In the genomic region with DNA sequence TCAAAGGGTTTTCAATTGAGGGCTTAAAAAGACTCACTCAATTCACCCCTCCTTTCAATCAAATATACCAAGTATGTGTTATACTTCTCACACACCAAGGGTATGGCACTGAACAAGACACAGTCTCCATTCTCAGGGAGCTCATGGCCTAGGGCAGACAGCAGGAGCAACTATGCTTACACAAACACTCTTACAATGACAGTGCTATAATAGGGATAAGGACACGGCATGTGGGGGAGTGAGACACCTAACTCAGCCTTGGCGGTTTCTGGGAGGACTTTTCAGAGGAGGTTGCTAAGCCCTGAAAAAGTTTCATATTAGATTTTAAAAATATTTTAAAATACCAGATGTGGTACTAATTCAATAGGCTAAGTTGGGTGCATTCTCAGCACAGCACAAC, we compare ENCODE assay signal across 36 cellular contexts. TPM values are rescaled to one million over a fixed set of nuclear protein-coding genes. Genes with fewer than 3 reads are reported as not detected.
"Had no signal": no experiment of that assay in that cellular context is flagged by ENCODE, and none has a peak within 500 bp of the region (broad histone marks: within the 10 kb centered on the region; RNA-seq: fewer than 3 reads in every experiment).

No MANE protein-coding gene starts in this region.

- H3K9me3 ChIP-seq: adrenal gland, body of pancreas, breast epithelium had no signal

- H3K27me3 Mint-ChIP-seq: activated B cell treated with CpG ODN at 0.5 μM for 24 hours; activated CD4-positive, alpha-beta memory T cell treated with anti-CD3 and anti-CD28 coated beads for 36 hours; activated CD8-positive, alpha-beta T cell treated with anti-CD3 and anti-CD28 coated beads for 36 hours; activated naive CD8-positive, alpha-beta T cell treated with anti-CD3 and anti-CD28 coated beads for 36 hours had no signal

- H3K27ac ChIP-seq: adrenal gland, body of pancreas, brain microvascular endothelial cell, breast epithelium, VCaP had no signal

- H3K36me3 Mint-ChIP-seq: activated CD4-positive, alpha-beta memory T cell treated with anti-CD3 and anti-CD28 coated beads for 36 hours; activated naive CD4-positive, alpha-beta T cell treated with anti-CD3 and anti-CD28 coated beads, Interleukin-2, amount 50 U/mL, for 72 hours; activated naive CD8-positive, alpha-beta T cell treated with anti-CD3 and anti-CD28 coated beads for 36 hours had no signal

- H3K4me3 Mint-ChIP-seq: activated B cell treated with CpG ODN at 0.5 μM for 24 hours; activated CD4-positive, alpha-beta memory T cell treated with anti-CD3 and anti-CD28 coated beads for 36 hours; activated CD4-positive, alpha-beta T cell treated with anti-CD3 and anti-CD28 coated beads, Interleukin-2, amount 10 ng/mL, durations not matched to agents 24 days and 14 days; activated CD8-positive, alpha-beta T cell treated with anti-CD3 and anti-CD28 coated beads for 36 hours; activated naive CD4-positive, alpha-beta T cell treated with anti-CD3 and anti-CD28 coated beads for 36 hours; activated naive CD8-positive, alpha-beta T cell treated with anti-CD3 and anti-CD28 coated beads for 36 hours; activated T-cell treated with anti-CD3 and anti-CD28 coated beads, Interleukin-2, amount 50 U/mL, for 4 hours; activated T-cell treated with anti-CD3 and anti-CD28 coated beads, Interleukin-2, amount 50 U/mL, for 72 hours; activated T-helper 1 cell treated with anti-CD3 and anti-CD28 coated beads, Interleukin-12 subunit alpha, Interleukin-12 subunit beta, Interleukin-2, Interleukin-4 antibody, amounts not matched to agents 30 ng/mL and 10 ng/mL and 1 ng/mL, durations not matched to agents 14 hours and 24 hours and 36 hours; activated T-helper 17 cell treated with anti-CD3 and anti-CD28 coated beads, Interleukin-2, amount 50 U/mL, for 72 hours; T-helper 1 cell treated with Interleukin-12 subunit alpha and Interleukin-12 subunit beta and Interleukin-4 antibody, amounts not matched to agents 30 μg/mL and 1 μg/mL, for 36 hours; T-helper 2 cell treated with Interferon-gamma antibody and Interleukin-4, amounts not matched to agents 5 μg/mL and 100 μg/mL, for 36 hours had no signal

- H3K9me3 Mint-ChIP-seq: activated B cell treated with CpG ODN at 0.5 μM for 24 hours; activated CD4-positive, alpha-beta memory T cell treated with anti-CD3 and anti-CD28 coated beads for 36 hours; activated CD4-positive, alpha-beta T cell treated with anti-CD3 and anti-CD28 coated beads, Interleukin-2, amount 10 ng/mL, durations not matched to agents 24 days and 14 days; activated CD8-positive, alpha-beta T cell treated with anti-CD3 and anti-CD28 coated beads for 36 hours; activated naive CD4-positive, alpha-beta T cell treated with anti-CD3 and anti-CD28 coated beads for 36 hours; activated naive CD4-positive, alpha-beta T cell treated with anti-CD3 and anti-CD28 coated beads, Interleukin-2, amount 50 U/mL, for 72 hours; activated naive CD8-positive, alpha-beta T cell treated with anti-CD3 and anti-CD28 coated beads for 36 hours; activated T-cell treated with anti-CD3 and anti-CD28 coated beads, Interleukin-2, amount 50 U/mL, for 4 hours; activated T-cell treated with anti-CD3 and anti-CD28 coated beads, Interleukin-2, amount 50 U/mL, for 72 hours; activated T-helper 1 cell treated with anti-CD3 and anti-CD28 coated beads, Interleukin-12 subunit alpha, Interleukin-12 subunit beta, Interleukin-2, Interleukin-4 antibody, amounts not matched to agents 30 ng/mL and 10 ng/mL and 1 ng/mL, durations not matched to agents 14 hours and 24 hours and 36 hours; activated T-helper 17 cell treated with anti-CD3 and anti-CD28 coated beads, Interleukin-2, amount 50 U/mL, for 72 hours; T-helper 1 cell treated with Interleukin-12 subunit alpha and Interleukin-12 subunit beta and Interleukin-4 antibody, amounts not matched to agents 30 μg/mL and 1 μg/mL, for 36 hours; T-helper 2 cell treated with Interferon-gamma antibody and Interleukin-4, amounts not matched to agents 5 μg/mL and 100 μg/mL, for 36 hours had no signal

- ATAC-seq: activated CD8-positive, alpha-beta T cell treated with anti-CD3 and anti-CD28 coated beads for 36 hours; activated naive CD4-positive, alpha-beta T cell treated with anti-CD3 and anti-CD28 coated beads, Interleukin-2, amount 50 U/mL, for 72 hours; activated T-cell treated with anti-CD3 and anti-CD28 coated beads, Interleukin-2, amount 50 U/mL, for 4 hours; activated T-cell treated with anti-CD3 and anti-CD28 coated beads, Interleukin-2, amount 50 U/mL, for 72 hours; activated T-helper 17 cell treated with anti-CD3 and anti-CD28 coated beads, Interleukin-2, amount 50 U/mL, for 72 hours had no signal

- H3K36me3 ChIP-seq: adrenal gland, brain microvascular endothelial cell, breast epithelium had no signal

- H3K27ac Mint-ChIP-seq: activated B cell treated with CpG ODN at 0.5 μM for 24 hours; activated CD4-positive, alpha-beta memory T cell treated with anti-CD3 and anti-CD28 coated beads for 36 hours; activated CD4-positive, alpha-beta T cell treated with anti-CD3 and anti-CD28 coated beads, Interleukin-2, amount 10 ng/mL, durations not matched to agents 24 days and 14 days; activated CD8-positive, alpha-beta T cell treated with anti-CD3 and anti-CD28 coated beads for 36 hours; activated naive CD4-positive, alpha-beta T cell treated with anti-CD3 and anti-CD28 coated beads for 36 hours; activated naive CD4-positive, alpha-beta T cell treated with anti-CD3 and anti-CD28 coated beads, Interleukin-2, amount 50 U/mL, for 72 hours; activated naive CD8-positive, alpha-beta T cell treated with anti-CD3 and anti-CD28 coated beads for 36 hours; activated T-cell treated with anti-CD3 and anti-CD28 coated beads, Interleukin-2, amount 50 U/mL, for 72 hours; activated T-helper 1 cell treated with anti-CD3 and anti-CD28 coated beads, Interleukin-12 subunit alpha, Interleukin-12 subunit beta, Interleukin-2, Interleukin-4 antibody, amounts not matched to agents 30 ng/mL and 10 ng/mL and 1 ng/mL, durations not matched to agents 14 hours and 24 hours and 36 hours; activated T-helper 17 cell treated with anti-CD3 and anti-CD28 coated beads, Interleukin-2, amount 50 U/mL, for 72 hours; T-helper 1 cell treated with Interleukin-12 subunit alpha and Interleukin-12 subunit beta and Interleukin-4 antibody, amounts not matched to agents 30 μg/mL and 1 μg/mL, for 36 hours; T-helper 2 cell treated with Interferon-gamma antibody and Interleukin-4, amounts not matched to agents 5 μg/mL and 100 μg/mL, for 36 hours had no signal

- DNase-seq: activated B cell treated with CpG ODN at 0.5 μM for 24 hours; activated CD4-positive, alpha-beta memory T cell treated with anti-CD3 and anti-CD28 coated beads for 36 hours; activated CD4-positive, alpha-beta T cell treated with anti-CD3 and anti-CD28 coated beads for 4 hours; activated CD4-positive, alpha-beta T cell treated with anti-CD3 and anti-CD28 coated beads, Interleukin-2, amount 10 ng/mL, durations not matched to agents 24 days and 14 days; activated CD4-positive, alpha-beta T cell treated with anti-CD3 and anti-CD28 coated beads, Interleukin-2, amount 50 U/mL, for 1 hour; activated CD4-positive, alpha-beta T cell treated with anti-CD3 and anti-CD28 coated beads, Interleukin-2, amount 50 U/mL, for 4 hours; activated CD4-positive, CD25-positive, alpha-beta regulatory T cell treated with anti-CD3 and anti-CD28 coated beads, Interleukin-2, amount 50 U/mL, for 72 hours; activated CD8-positive, alpha-beta memory T cell treated with anti-CD3 and anti-CD28 coated beads, Interleukin-2, amount 50 U/mL, for 4 hours; activated CD8-positive, alpha-beta T cell treated with anti-CD3 and anti-CD28 coated beads for 36 hours; activated effector memory CD4-positive, alpha-beta T cell treated with anti-CD3 and anti-CD28 coated beads, Interleukin-2, amount 50 U/mL, for 16 hours; activated gamma-delta T cell treated with Interleukin-2 at 50 U/mL for 16 hours; activated naive CD4-positive, alpha-beta T cell; activated naive CD4-positive, alpha-beta T cell treated with anti-CD3 and anti-CD28 coated beads for 36 hours; activated naive CD4-positive, alpha-beta T cell treated with anti-CD3 and anti-CD28 coated beads, Interleukin-2, amount 50 U/mL, for 16 hours; activated naive CD8-positive, alpha-beta T cell treated with anti-CD3 and anti-CD28 coated beads for 36 hours; activated T-cell treated with anti-CD3 and anti-CD28 coated beads for 4 hours; activated T-cell treated with anti-CD3 and anti-CD28 coated beads, Interleukin-2, amount 50 U/mL, for 1 hour; activated T-cell treated with anti-CD3 and anti-CD28 coated beads, Interleukin-2, amount 50 U/mL, for 4 hours; activated T-cell treated with anti-CD3 and anti-CD28 coated beads, Interleukin-2, amount 50 U/mL, for 72 hours; adrenal gland; amniotic stem cell; aorta; body of pancreas; brain microvascular endothelial cell; central memory CD4-positive, alpha-beta T cell; T-helper 1 cell; T-helper 2 cell; T-helper 9 cell had no signal

- H3K27me3 ChIP-seq: adrenal gland, body of pancreas, brain microvascular endothelial cell had no signal

- H3K4me1 ChIP-seq: adrenal gland, breast epithelium had no signal

- H3K4me1 Mint-ChIP-seq: activated B cell treated with CpG ODN at 0.5 μM for 24 hours; activated CD4-positive, alpha-beta T cell treated with anti-CD3 and anti-CD28 coated beads, Interleukin-2, amount 10 ng/mL, durations not matched to agents 24 days and 14 days; activated naive CD8-positive, alpha-beta T cell treated with anti-CD3 and anti-CD28 coated beads for 36 hours; activated T-helper 17 cell treated with anti-CD3 and anti-CD28 coated beads, Interleukin-2, amount 50 U/mL, for 72 hours had no signal

- H3K4me3 ChIP-seq: adrenal gland, body of pancreas, breast epithelium had no signal

RNA-seq across cellular contexts. Expression of gene SYT6, which starts 22.7 kb away (rescaled TPM):
- total RNA-seq: activated B cell treated with CpG ODN at 0.5 μM for 24 hours; activated CD4-positive, alpha-beta memory T cell treated with anti-CD3 and anti-CD28 coated beads for 36 hours; activated CD4-positive, alpha-beta T cell treated with anti-CD3 and anti-CD28 coated beads, Interleukin-2, amount 10 ng/mL, durations not matched to agents 24 days and 14 days; activated CD8-positive, alpha-beta memory T cell treated with anti-CD3 and anti-CD28 coated beads for 36 hours; activated CD8-positive, alpha-beta T cell treated with anti-CD3 and anti-CD28 coated beads for 36 hours; activated naive CD4-positive, alpha-beta T cell treated with anti-CD3 and anti-CD28 coated beads for 36 hours; activated naive CD8-positive, alpha-beta T cell treated with anti-CD3 and anti-CD28 coated beads for 36 hours; activated T-cell treated with anti-CD3 and anti-CD28 coated beads, Interleukin-2, amount 50 U/mL, for 4 hours; activated T-cell treated with anti-CD3 and anti-CD28 coated beads, Interleukin-2, amount 50 U/mL, for 72 hours; activated T-helper 1 cell treated with anti-CD3 and anti-CD28 coated beads, Interleukin-12 subunit alpha, Interleukin-12 subunit beta, Interleukin-2, Interleukin-4 antibody, amounts not matched to agents 30 ng/mL and 10 ng/mL and 1 ng/mL, durations not matched to agents 14 hours and 24 hours and 36 hours; activated T-helper 17 cell treated with anti-CD3 and anti-CD28 coated beads, Interleukin-2, amount 50 U/mL, for 72 hours had no signal
